ENCODE assay signal across 23 cellular contexts in genomic region chr18:9848170-9848854, GRCh38. TPM values are rescaled to one million over a fixed set of nuclear protein-coding genes. Genes with fewer than 3 reads are reported as not detected.
DNase-seq lines count a peak whose midpoint lies in the region; ATAC-seq and TF ChIP-seq lines count a peak whose summit lies in the region.
"Had no signal": no experiment of that assay in that cellular context is flagged by ENCODE, and none has a peak within 500 bp of the region (broad histone marks: within the 10 kb centered on the region; RNA-seq: fewer than 3 reads in every experiment).

No MANE protein-coding gene starts in this region.

- intact Hi-C loops in spleen (cut with DNase I; ENCODE audit: low total_unique reads), result no loop called here

- TF ChIP-seq CTCF in HEK293 (tag by site-specific recombination; IDR thresholded peaks at IDR 0.05) (no peak), spleen (IDR thresholded peaks at IDR 0.05 in 8 of 11, conservative IDR thresholded peaks at IDR 0.05 in 3 of 11) (no peak)

- H2BK12ac ChIP-seq in mesenchymal stem cell (ENCODE audit: low read length in 2 of 2), result peak overlapping the region; percentile 4 to 56

- no peak overlapping the region for H2BK120ac ChIP-seq in mesenchymal stem cell (ENCODE audit: low read depth, low read length)

- no peak overlapping the region for H3K9ac ChIP-seq in mesenchymal stem cell (ENCODE audit: low read length)

- no peak for ATAC-seq in GM18907 (IDR thresholded peaks at IDR 0.05; ENCODE audit: unreplicated experiment)
- ATAC-seq: gastroesophageal sphincter; HCT116; left ventricle myocardium superior; naive thymus-derived CD8-positive, alpha-beta T cell; WTC11 had no signal

- H3K14ac ChIP-seq in mesenchymal stem cell (ENCODE audit: low read length in 2 of 2), result no peak overlapping the region

- H3K36me3 ChIP-seq in HEK293 (ENCODE audit: control insufficient read depth in 2 of 2, insufficient read depth in 1 of 2, low read length in 2 of 2) (peaks cover 0 to 31% of the 10 kb centered on the region in 2 experiments; a peak in 1 of 3 replicates), mesenchymal stem cell (ENCODE audit: control insufficient read depth in 1 of 2, insufficient read depth in 2 of 2, low read depth in 1 of 2, low read length in 2 of 2) (peaks cover 0 to 38% of the 10 kb centered on the region in 2 experiments), spleen (peaks cover 0 to 45% (median 0%) of the 10 kb centered on the region in 6 donors), SJCRH30 (no peaks in the 10 kb centered on the region)
- H3K36me3 ChIP-seq: cardiac muscle cell, gastroesophageal sphincter had no signal

- no peak overlapping the region for H4K8ac ChIP-seq in mesenchymal stem cell (ENCODE audit: low read length)

- DNase-seq in NCI-H82 (lab: John Stamatoyannopoulos, UW) (peak; percentile 68), mesenchymal stem cell (no peak), spleen (no peak), SIG-M5 (lab: John Stamatoyannopoulos, UW) (no peak), SJCRH30 (no peak)
- DNase-seq: activated CD4-positive, alpha-beta T cell treated with anti-CD3 and anti-CD28 coated beads, Interleukin-2, amount 50 U/mL, for 48 hours; activated naive CD4-positive, alpha-beta T cell treated with anti-CD3 and anti-CD28 coated beads, Interleukin-2, amount 50 U/mL, for 16 hours; dermis blood vessel endothelial cell; Karpas-422; left ventricle myocardium superior; naive thymus-derived CD8-positive, alpha-beta T cell; NCI-H1694; NCI-H510A; stimulated activated CD4-positive, alpha-beta T cell treated with anti-CD3 and anti-CD28 coated beads, Interleukin-2, amount 100 ng/mL, for 48 hours; trophoblast cell had no signal

- H3K4me2 ChIP-seq in mesenchymal stem cell (ENCODE audit: low read length, poor library complexity, severe bottlenecking), result no peak overlapping the region
- H3K4me2 ChIP-seq: smooth muscle cell had no signal

- H3K9me3 ChIP-seq in HEK293 (ENCODE audit: control insufficient read depth, insufficient read depth, low read depth, low read length) (no peaks in the 10 kb centered on the region), mesenchymal stem cell (ENCODE audit: control insufficient read depth, low read length) (no peaks in the 10 kb centered on the region), spleen (no peaks in the 10 kb centered on the region), SJCRH30 (replicated peaks) (no peaks in the 10 kb centered on the region)
- H3K9me3 ChIP-seq: gastroesophageal sphincter had no signal

- no peak overlapping the region for H2BK15ac ChIP-seq in mesenchymal stem cell (ENCODE audit: low read depth, poor library complexity, severe bottlenecking)

- H3K4me1 ChIP-seq in HEK293 (ENCODE audit: control insufficient read depth, insufficient read depth, low read length), result 0 out of 2 replicates have a peak, but pooled peaks cover 4% of the 10 kb centered on the region
- H3K4me1 ChIP-seq in mesenchymal stem cell (ENCODE audit: control insufficient read depth, insufficient read depth, low read depth, low read length), result peaks cover 5% of the 10 kb centered on the region
- H3K4me1 ChIP-seq in spleen, result peaks cover 0 to 71% (median 33%) of the 10 kb centered on the region in 6 donors
- H3K4me1 ChIP-seq in SJCRH30, result peaks cover 9% of the 10 kb centered on the region; the same call in 1 of the 2 replicates

- H3K23ac ChIP-seq in mesenchymal stem cell (ENCODE audit: low read length in 2 of 2), result no peak overlapping the region

- H3K27ac ChIP-seq in HEK293 (ENCODE audit: extremely low read depth, low read depth, low read length), result no peak overlapping the region
- H3K27ac ChIP-seq in mesenchymal stem cell (ENCODE audit: low read length, poor library complexity, severe bottlenecking), result no peak overlapping the region
- peak overlapping the region in 7 of 8 donors; percentile 1 to 86 (median 77) for H3K27ac ChIP-seq in spleen
- H3K27ac ChIP-seq in SJCRH30, result no peak overlapping the region
- H3K27ac ChIP-seq: cardiac muscle cell had no signal

- TF ChIP-seq POLR2A in spleen (IDR thresholded peaks at IDR 0.05), result no peak

- H2BK5ac ChIP-seq in mesenchymal stem cell (ENCODE audit: low read depth, low read length, poor library complexity, severe bottlenecking), result no peak overlapping the region

- no peak overlapping the region for H2AFZ ChIP-seq in mesenchymal stem cell (ENCODE audit: low read depth, low read length)

- POLR2A ChIA-PET in HEK293 (lab: Yijun Ruan, JAX), result interaction anchor here (0.6 kb wide), 1 partner anchor 108 kb away, joined by 3 read pairs; no protein-coding TSS in a partner anchor

- no peak overlapping the region for H3K18ac ChIP-seq in mesenchymal stem cell (ENCODE audit: low read depth in 1 of 2, low read length in 2 of 2)

- CTCF ChIA-PET in HEK293 (lab: Yijun Ruan, JAX), result interaction anchor here (0.6 to 0.8 kb wide), 3 partner anchors 21 to 273 kb away, joined by 3 read pairs; no protein-coding TSS in a partner anchor

- H3K27me3 ChIP-seq in mesenchymal stem cell (ENCODE audit: control insufficient read depth in 1 of 2, insufficient read depth in 1 of 2, low read length in 2 of 2) (no peaks in the 10 kb centered on the region), spleen (replicated peaks in 1 of 7) (no peaks in the 10 kb centered on the region), SJCRH30 (no peaks in the 10 kb centered on the region)
- H3K27me3 ChIP-seq: gastroesophageal sphincter had no signal

- H3K79me1 ChIP-seq in mesenchymal stem cell (replicated peaks; ENCODE audit: low read length, poor library complexity, severe bottlenecking), result peaks cover 1% of the 10 kb centered on the region

- no peak overlapping the region for H3K4ac ChIP-seq in mesenchymal stem cell (ENCODE audit: low read depth in 1 of 2, low read length in 2 of 2)

- WGBS in mesenchymal stem cell, result 92% methylated on average over 5 of the region's 5 CpGs
- 86 to 94% (median 88%) methylated on average over 5 of the region's 5 CpGs for WGBS in spleen, 5 donors

- H3K4me3 ChIP-seq in HEK293 (ENCODE audit: low read depth, low read length), result no peak overlapping the region
- H3K4me3 ChIP-seq in mesenchymal stem cell (ENCODE audit: insufficient read depth in 1 of 2, low read depth in 1 of 2, low read length in 2 of 2), result no peak overlapping the region
- no peak overlapping the region for H3K4me3 ChIP-seq in spleen
- no peak overlapping the region for H3K4me3 ChIP-seq in SJCRH30
- H3K4me3 ChIP-seq: cardiac muscle cell, gastroesophageal sphincter, smooth muscle cell had no signal

- H2AK5ac ChIP-seq in mesenchymal stem cell (ENCODE audit: low read length, severe bottlenecking), result no peak overlapping the region

- H4K91ac ChIP-seq in mesenchymal stem cell (ENCODE audit: low read length), result peak overlapping the region; percentile 11

TF ChIP-seq in HEK293, 187 proteins besides CTCF, POLR2A, EP300 and RAD21:
- TF ChIP-seq ZNF76 (tag by site-specific recombination; IDR thresholded peaks at IDR 0.05; ENCODE audit: borderline replicate concordance, low read depth), result no peak
- TF ChIP-seq PRDM4 (tag by site-specific recombination; IDR thresholded peaks at IDR 0.05), result no peak
- no peak for TF ChIP-seq ZNF777 (tag by site-specific recombination; IDR thresholded peaks at IDR 0.05; ENCODE audit: borderline replicate concordance)
- no peak for TF ChIP-seq SETDB1 (IDR thresholded peaks at IDR 0.05; ENCODE audit: insufficient read length, low read length)
- no peak for TF ChIP-seq ZNF37A (tag by site-specific recombination; IDR thresholded peaks at IDR 0.05)
- TF ChIP-seq ZNF366 (tag by site-specific recombination; conservative IDR thresholded peaks at IDR 0.05), result peak; percentile 71
- TF ChIP-seq GLIS2 (tag by site-specific recombination; IDR thresholded peaks at IDR 0.05), result no peak
- no peak for TF ChIP-seq ZNF10 (tag by site-specific recombination; IDR thresholded peaks at IDR 0.05)
- TF ChIP-seq ZBTB1 (tag by site-specific recombination; IDR thresholded peaks at IDR 0.05), result no peak

RNA-seq across cellular contexts. Expression of gene TXNDC2, which starts 37.5 kb away (rescaled TPM):
- 0.15 TPM for polyA plus RNA-seq in mesenchymal stem cell (2013, experiment 1 of 2)
- 0.26 TPM for polyA plus RNA-seq in mesenchymal stem cell (2013, experiment 2 of 2)
- under 1 TPM in 5 of 7 donors, not detected in 2; 0.37 to 0.93 (median 0.43) TPM for total RNA-seq in spleen
- polyA plus RNA-seq in spleen, result under 1 TPM in 1 of 3 donors, not detected in 2; 0.03 TPM
- 0.06 and 0.08 TPM in 2 replicates for total RNA-seq in SJCRH30 (2014; rRNA removed; shearing (Covaris generic))
- total RNA-seq: cardiac muscle cell; dermis blood vessel endothelial cell; left ventricle myocardium superior; naive thymus-derived CD8-positive, alpha-beta T cell; renal cortical epithelial cell had no signal
- polyA plus RNA-seq: cardiac muscle cell; naive thymus-derived CD8-positive, alpha-beta T cell; smooth muscle cell had no signal

Comparison
In these comparisons a context has a peak if more than half of its experiments do, and no peak if none do; other contexts are left out.
1. H3K27ac ChIP-seq: peak in spleen (7 of 8); none in HEK293 (single experiment), mesenchymal stem cell (single experiment) and SJCRH30 (single experiment).